ENCODE assay signal across 10 cellular contexts in genomic region chr1:7810395-7810794, GRCh38. TPM values are rescaled to one million over a fixed set of nuclear protein-coding genes. Genes with fewer than 3 reads are reported as not detected.
DNase-seq lines count a peak whose midpoint lies in the region; ATAC-seq and TF ChIP-seq lines count a peak whose summit lies in the region.
"Had no signal": no experiment of that assay in that cellular context is flagged by ENCODE, and none has a peak within 500 bp of the region (broad histone marks: within the 10 kb centered on the region; RNA-seq: fewer than 3 reads in every experiment).

No MANE protein-coding gene starts in this region.

- peak; percentile 40 to 65 for ATAC-seq in activated T-cell treated with anti-CD3 and anti-CD28 coated beads, Interleukin-2, amount 50 U/mL, for 4 hours
- ATAC-seq in GM19351 (IDR thresholded peaks at IDR 0.05; ENCODE audit: unreplicated experiment) = no peak

- no peaks in the 10 kb centered on the region for H3K4me1 Mint-ChIP-seq in activated T-cell treated with anti-CD3 and anti-CD28 coated beads, Interleukin-2, amount 50 U/mL, for 4 hours (ENCODE audit: low read depth)

- peaks cover 16% of the 10 kb centered on the region for H3K9me3 Mint-ChIP-seq in activated T-cell treated with anti-CD3 and anti-CD28 coated beads, Interleukin-2, amount 50 U/mL, for 4 hours

- no peak overlapping the region for H3K4me3 Mint-ChIP-seq in activated T-cell treated with anti-CD3 and anti-CD28 coated beads, Interleukin-2, amount 50 U/mL, for 4 hours

- peaks cover 33% of the 10 kb centered on the region for H3K36me3 Mint-ChIP-seq in activated T-cell treated with anti-CD3 and anti-CD28 coated beads, Interleukin-2, amount 50 U/mL, for 4 hours (ENCODE audit: insufficient read depth)

- no peak overlapping the region for H3K27ac ChIP-seq in RWPE1

- POLR2A ChIA-PET in RWPE1 (lab: Yijun Ruan, JAX; ENCODE audit: low non-redundant PET) = no interaction called here

- DNase-seq in activated T-cell treated with anti-CD3 and anti-CD28 coated beads, Interleukin-2, amount 50 U/mL, for 4 hours = no peak
- DNase-seq in activated T-cell treated with anti-CD3 and anti-CD28 coated beads, Interleukin-2, amount 50 U/mL, for 1 hour = no peak
- DNase-seq in RWPE1 (ENCODE audit: low spot score) (peak; percentile 79), fibroblast of pulmonary artery (ENCODE audit: low read depth) (peak; percentile 82), amygdala (lab: John Stamatoyannopoulos, UW) (no peak), NCI-H2107 (lab: John Stamatoyannopoulos, UW) (no peak)
- DNase-seq in stimulated activated CD8-positive, alpha-beta memory T cell treated with anti-CD3 and anti-CD28 coated beads, Interleukin-2, amount 100 ng/mL, for 48 hours (ENCODE audit: low read depth in 2 of 2) = peak; percentile 8 to 32
- DNase-seq: COR-L47 had no signal

- CTCF ChIA-PET in RWPE1 (lab: Yijun Ruan, JAX) = interaction anchor here (0.6 kb wide), 1 partner anchor 542 kb away, joined by 3 read pairs; no protein-coding TSS in a partner anchor

- H3K27me3 Mint-ChIP-seq in activated T-cell treated with anti-CD3 and anti-CD28 coated beads, Interleukin-2, amount 50 U/mL, for 4 hours (ENCODE audit: low read depth) = no peaks in the 10 kb centered on the region

- no peak overlapping the region for H3K4me3 ChIP-seq in fibroblast of pulmonary artery (replicated peaks; ENCODE audit: low read depth, low read length)

- TF ChIP-seq CTCF in RWPE1 (conservative IDR thresholded peaks at IDR 0.05; ENCODE audit: low read depth) = no peak
- TF ChIP-seq CTCF in fibroblast of pulmonary artery (IDR thresholded peaks at IDR 0.05; ENCODE audit: low read length, missing control alignments) = no peak

RNA-seq across cellular contexts. Expression of gene PER3, which starts 26.3 kb away (rescaled TPM):
- 1 to 10 TPM; 3.8 to 5.4 (median 4.3) TPM for total RNA-seq in activated T-cell treated with anti-CD3 and anti-CD28 coated beads, Interleukin-2, amount 50 U/mL, for 4 hours

RNA-seq across cellular contexts. Expression of gene VAMP3, which starts 39.3 kb away (rescaled TPM):
- 10 to 100 TPM; 17.6 to 21.7 (median 20.2) TPM for total RNA-seq in activated T-cell treated with anti-CD3 and anti-CD28 coated beads, Interleukin-2, amount 50 U/mL, for 4 hours

RNA-seq across cellular contexts. Expression of gene UTS2, which starts 42.5 kb away (rescaled TPM):
- 1 to 10 TPM in 1 of 3 donors, not detected in 2; 1.4 TPM for total RNA-seq in activated T-cell treated with anti-CD3 and anti-CD28 coated beads, Interleukin-2, amount 50 U/mL, for 4 hours
- total RNA-seq: mucosa of gallbladder had no signal

Comparison
In these comparisons a context has a peak if more than half of its experiments do, and no peak if none do; other contexts are left out.
1. DNase-seq: peak in RWPE1 (single experiment), fibroblast of pulmonary artery (single experiment) and stimulated activated CD8-positive, alpha-beta memory T cell treated with anti-CD3 and anti-CD28 coated beads, Interleukin-2, amount 100 ng/mL, for 48 hours (2 of 2); none in activated T-cell treated with anti-CD3 and anti-CD28 coated beads, Interleukin-2, amount 50 U/mL, for 4 hours (single experiment), activated T-cell treated with anti-CD3 and anti-CD28 coated beads, Interleukin-2, amount 50 U/mL, for 1 hour (single experiment), amygdala (0 of 56) and NCI-H2107 (single experiment).